In the genomic region with DNA sequence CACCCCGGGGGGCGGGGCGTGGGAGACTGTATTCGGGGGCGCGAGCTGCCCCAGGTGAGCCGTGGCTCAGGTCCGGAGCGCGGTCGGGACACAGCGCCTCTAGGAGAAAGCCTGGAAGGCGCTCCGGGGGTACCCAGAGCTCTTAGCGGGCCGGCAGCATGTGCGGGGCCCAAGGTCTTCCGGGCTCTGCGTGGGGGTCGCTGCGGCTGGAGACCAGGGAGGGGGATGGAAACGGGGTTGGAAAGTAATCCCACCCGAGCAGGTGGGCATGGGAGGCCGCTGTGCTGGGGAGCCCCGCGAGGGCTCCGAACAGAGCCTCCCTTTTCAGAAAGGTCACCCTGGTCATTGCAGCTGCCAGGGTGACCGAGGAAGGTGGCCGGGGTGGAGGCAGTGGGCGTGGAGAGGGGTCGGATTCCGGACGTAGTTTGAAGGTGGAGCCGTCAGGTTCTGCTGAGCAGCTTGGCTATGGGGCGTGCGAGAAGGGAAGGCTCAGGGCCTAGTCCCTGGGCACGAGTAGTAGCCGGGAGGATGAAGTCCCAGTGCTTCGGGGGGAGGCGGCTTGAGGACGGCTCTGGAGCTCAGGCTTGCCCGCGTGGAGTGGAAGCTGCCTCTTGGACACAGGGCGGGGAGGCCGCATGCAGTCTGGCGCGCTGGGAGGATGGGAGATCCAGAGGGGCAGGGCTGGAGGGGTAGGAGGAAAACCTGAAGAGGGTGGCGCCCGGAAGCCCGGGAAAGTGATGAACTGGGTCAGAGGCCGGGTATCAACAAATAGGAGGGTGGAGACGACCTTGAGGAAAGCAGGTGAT, we compare ENCODE assay signal across 8 cellular contexts. TPM values are rescaled to one million over a fixed set of nuclear protein-coding genes. Genes with fewer than 3 reads are reported as not detected.
DNase-seq lines count a peak whose midpoint lies in the region; ATAC-seq and TF ChIP-seq lines count a peak whose summit lies in the region.

A gene (plus strand): TSS at position 31 of the 806 bp plus-strand sequence. CDS start 9,510 bp downstream, outside the sequence.

- H3K27ac ChIP-seq in cingulate gyrus (ENCODE audit: low read depth, low read length), result peak within 1 kb of the TSS; percentile 92

- ATAC-seq in HG03432 (IDR thresholded peaks at IDR 0.05; ENCODE audit: unreplicated experiment), result peak; percentile 73
- peak; percentile 67 for ATAC-seq in activated CD4-positive, alpha-beta T cell treated with anti-CD3 and anti-CD28 coated beads for 36 hours
- ATAC-seq in left lobe of liver, result peak; percentile 80

- no peak; the same call in 1 of the 2 replicates for TF ChIP-seq CTCF in BJ (IDR thresholded peaks at IDR 0.05; ENCODE audit: insufficient read depth, low read depth, low read length)

- peak; percentile 78 for TF ChIP-seq POLR2A in GM19193 (IDR thresholded peaks at IDR 0.05; ENCODE audit: extremely low read depth, insufficient read depth, insufficient read length)

- peaks cover 11% of the 10 kb centered on the region for H3K36me3 Mint-ChIP-seq in activated CD4-positive, alpha-beta T cell treated with anti-CD3 and anti-CD28 coated beads for 36 hours (ENCODE audit: low read depth)

- no peaks in the 10 kb centered on the region for H3K36me3 ChIP-seq in BJ (ENCODE audit: control insufficient read depth, insufficient read depth, low read length)

- H3K4me1 Mint-ChIP-seq in activated CD4-positive, alpha-beta T cell treated with anti-CD3 and anti-CD28 coated beads for 36 hours, result peaks cover 22% of the 10 kb centered on the region

- peak within 1 kb of the TSS; percentile 100 for H3K27ac Mint-ChIP-seq in activated CD4-positive, alpha-beta T cell treated with anti-CD3 and anti-CD28 coated beads for 36 hours

- CTCF ChIA-PET in BJ (lab: Yijun Ruan, JAX), result interaction anchor here (0.6 to 2.5 kb wide), 42 partner anchors 9 to 667 kb away, joined by 3 to 25 read pairs (median 4); a partner anchor contains a TSS
- CTCF ChIA-PET in activated CD4-positive, alpha-beta T cell treated with anti-CD3 and anti-CD28 coated beads for 36 hours (lab: Charles Lee), result interaction anchor here (0.5 to 2.7 kb wide), 59 partner anchors 12 to 663 kb away, joined by 3 to 32 read pairs (median 4); a partner anchor contains a TSS

- H3K4me3 Mint-ChIP-seq in activated CD4-positive, alpha-beta T cell treated with anti-CD3 and anti-CD28 coated beads for 36 hours, result peak within 1 kb of the TSS; percentile 94

- H3K27me3 Mint-ChIP-seq in activated CD4-positive, alpha-beta T cell treated with anti-CD3 and anti-CD28 coated beads for 36 hours, result no peaks in the 10 kb centered on the region

- intact Hi-C loops in activated CD4-positive, alpha-beta T cell treated with anti-CD3 and anti-CD28 coated beads for 36 hours (cut with DNase I, micrococcal nuclease), result loop anchor here (1.0 to 10.0 kb wide), 15 partner anchors 41 to 1560 kb away; a partner anchor contains a TSS

- peaks cover 5% of the 10 kb centered on the region for H3K9me3 Mint-ChIP-seq in activated CD4-positive, alpha-beta T cell treated with anti-CD3 and anti-CD28 coated beads for 36 hours (ENCODE audit: low read depth)

- POLR2A ChIA-PET in BJ (lab: Charles Lee), result interaction anchor here (0.5 to 0.6 kb wide), 3 partner anchors 19 to 314 kb away, joined by 4 to 9 read pairs (median 4); no protein-coding TSS in a partner anchor
- POLR2A ChIA-PET in activated CD4-positive, alpha-beta T cell treated with anti-CD3 and anti-CD28 coated beads for 36 hours (lab: Charles Lee), result interaction anchor here (0.5 to 1.9 kb wide), 14 partner anchors 12 to 1285 kb away, joined by 3 to 12 read pairs (median 4); a partner anchor contains a TSS

- H3K4me3 ChIP-seq in BJ (ENCODE audit: low read depth, low read length), result peak within 1 kb of the TSS; percentile 90

- no peaks in the 10 kb centered on the region; the same call in 1 of the 2 replicates for H3K27me3 ChIP-seq in BJ (ENCODE audit: control insufficient read depth, insufficient read depth, low read length)

- DNase-seq in BJ (ENCODE audit: low read depth), result peak; percentile 22
- DNase-seq in NCI-H460 (ENCODE audit: extremely low read depth, low read depth), result peak; percentile 73
- DNase-seq in activated CD4-positive, alpha-beta T cell treated with anti-CD3 and anti-CD28 coated beads for 36 hours, result peak; percentile 91
- DNase-seq in left lobe of liver (ENCODE audit: low spot score), result peak; percentile 94
- DNase-seq in stimulated activated CD4-positive, alpha-beta T cell treated with anti-CD3 and anti-CD28 coated beads, Interleukin-2, amount 100 ng/mL, for 4 hours (ENCODE audit: low read depth), result peak; percentile 54

RNA-seq across cellular contexts. Expression of the gene that starts here (rescaled TPM):
- polyA plus RNA-seq in BJ (2011; rRNA removed), result 4.6 and 7.2 TPM in 2 replicates
- polyA minus RNA-seq in BJ (2011; rRNA and poly(A)+ RNA removed), result 3.6 and 3.7 TPM in 2 replicates
- total RNA-seq in NCI-H460 (2014; rRNA removed; shearing (Covaris generic)), result 12.7 and 12.9 TPM in 2 replicates
- polyA plus RNA-seq in NCI-H460 (2014; cell fraction: nucleus; rRNA removed), result 8.1 and 9.8 TPM in 2 replicates
- total RNA-seq in activated CD4-positive, alpha-beta T cell treated with anti-CD3 and anti-CD28 coated beads for 36 hours, result 10 to 100 TPM; 14.7 to 21.9 TPM
- total RNA-seq in left lobe of liver, result 22.5 TPM

Comparison
In these comparisons a context has a peak if more than half of its experiments do, and no peak if none do; other contexts are left out.
1. Peak in every context shown above with its lines: DNase-seq, ATAC-seq, H3K4me3 ChIP-seq and H3K27ac ChIP-seq.
2. DNase-seq: peak in every context shown above with its lines; median percentile 94 in left lobe of liver; 91 in activated CD4-positive, alpha-beta T cell treated with anti-CD3 and anti-CD28 coated beads for 36 hours; 73 in NCI-H460; 54 in stimulated activated CD4-positive, alpha-beta T cell treated with anti-CD3 and anti-CD28 coated beads, Interleukin-2, amount 100 ng/mL, for 4 hours; 22 in BJ.